ENCODE assay signal across 1 cellular context in genomic region chr1:24694380-24694843, GRCh38.
TF ChIP-seq lines count a peak whose summit lies in the region.

No MANE protein-coding gene starts in this region.

TF ChIP-seq in GM12878, 131 proteins besides CTCF, POLR2A, EP300 and RAD21 (continued from another document and continues in another):
- TF ChIP-seq, protein P1, sequence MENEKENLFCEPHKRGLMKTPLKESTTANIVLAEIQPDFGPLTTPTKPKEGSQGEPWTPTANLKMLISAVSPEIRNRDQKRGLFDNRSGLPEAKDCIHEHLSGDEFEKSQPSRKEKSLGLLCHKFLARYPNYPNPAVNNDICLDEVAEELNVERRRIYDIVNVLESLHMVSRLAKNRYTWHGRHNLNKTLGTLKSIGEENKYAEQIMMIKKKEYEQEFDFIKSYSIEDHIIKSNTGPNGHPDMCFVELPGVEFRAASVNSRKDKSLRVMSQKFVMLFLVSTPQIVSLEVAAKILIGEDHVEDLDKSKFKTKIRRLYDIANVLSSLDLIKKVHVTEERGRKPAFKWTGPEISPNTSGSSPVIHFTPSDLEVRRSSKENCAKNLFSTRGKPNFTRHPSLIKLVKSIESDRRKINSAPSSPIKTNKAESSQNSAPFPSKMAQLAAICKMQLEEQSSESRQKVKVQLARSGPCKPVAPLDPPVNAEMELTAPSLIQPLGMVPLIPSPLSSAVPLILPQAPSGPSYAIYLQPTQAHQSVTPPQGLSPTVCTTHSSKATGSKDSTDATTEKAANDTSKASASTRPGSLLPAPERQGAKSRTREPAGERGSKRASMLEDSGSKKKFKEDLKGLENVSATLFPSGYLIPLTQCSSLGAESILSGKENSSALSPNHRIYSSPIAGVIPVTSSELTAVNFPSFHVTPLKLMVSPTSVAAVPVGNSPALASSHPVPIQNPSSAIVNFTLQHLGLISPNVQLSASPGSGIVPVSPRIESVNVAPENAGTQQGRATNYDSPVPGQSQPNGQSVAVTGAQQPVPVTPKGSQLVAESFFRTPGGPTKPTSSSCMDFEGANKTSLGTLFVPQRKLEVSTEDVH (IDR thresholded peaks at IDR 0.05; ENCODE audit: low read depth, partially characterized antibody): no peak
- TF ChIP-seq, protein P2, sequence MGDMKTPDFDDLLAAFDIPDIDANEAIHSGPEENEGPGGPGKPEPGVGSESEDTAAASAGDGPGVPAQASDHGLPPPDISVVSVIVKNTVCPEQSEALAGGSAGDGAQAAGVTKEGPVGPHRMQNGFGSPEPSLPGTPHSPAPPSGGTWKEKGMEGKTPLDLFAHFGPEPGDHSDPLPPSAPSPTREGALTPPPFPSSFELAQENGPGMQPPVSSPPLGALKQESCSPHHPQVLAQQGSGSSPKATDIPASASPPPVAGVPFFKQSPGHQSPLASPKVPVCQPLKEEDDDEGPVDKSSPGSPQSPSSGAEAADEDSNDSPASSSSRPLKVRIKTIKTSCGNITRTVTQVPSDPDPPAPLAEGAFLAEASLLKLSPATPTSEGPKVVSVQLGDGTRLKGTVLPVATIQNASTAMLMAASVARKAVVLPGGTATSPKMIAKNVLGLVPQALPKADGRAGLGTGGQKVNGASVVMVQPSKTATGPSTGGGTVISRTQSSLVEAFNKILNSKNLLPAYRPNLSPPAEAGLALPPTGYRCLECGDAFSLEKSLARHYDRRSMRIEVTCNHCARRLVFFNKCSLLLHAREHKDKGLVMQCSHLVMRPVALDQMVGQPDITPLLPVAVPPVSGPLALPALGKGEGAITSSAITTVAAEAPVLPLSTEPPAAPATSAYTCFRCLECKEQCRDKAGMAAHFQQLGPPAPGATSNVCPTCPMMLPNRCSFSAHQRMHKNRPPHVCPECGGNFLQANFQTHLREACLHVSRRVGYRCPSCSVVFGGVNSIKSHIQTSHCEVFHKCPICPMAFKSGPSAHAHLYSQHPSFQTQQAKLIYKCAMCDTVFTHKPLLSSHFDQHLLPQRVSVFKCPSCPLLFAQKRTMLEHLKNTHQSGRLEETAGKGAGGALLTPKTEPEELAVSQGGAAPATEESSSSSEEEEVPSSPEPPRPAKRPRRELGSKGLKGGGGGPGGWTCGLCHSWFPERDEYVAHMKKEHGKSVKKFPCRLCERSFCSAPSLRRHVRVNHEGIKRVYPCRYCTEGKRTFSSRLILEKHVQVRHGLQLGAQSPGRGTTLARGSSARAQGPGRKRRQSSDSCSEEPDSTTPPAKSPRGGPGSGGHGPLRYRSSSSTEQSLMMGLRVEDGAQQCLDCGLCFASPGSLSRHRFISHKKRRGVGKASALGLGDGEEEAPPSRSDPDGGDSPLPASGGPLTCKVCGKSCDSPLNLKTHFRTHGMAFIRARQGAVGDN (IDR thresholded peaks at IDR 0.05): peak; percentile 84
- TF ChIP-seq MLLT1 (IDR thresholded peaks at IDR 0.05) (peak; percentile 21; the same call in 1 of the 2 replicates), BMI1 (IDR thresholded peaks at IDR 0.05; ENCODE audit: borderline replicate concordance) (peak; percentile 44; the same call in 1 of the 2 replicates), MEF2A (IDR thresholded peaks at IDR 0.05; ENCODE audit: insufficient read depth, low read depth, low read length) (peak; percentile 97), TCF3 (IDR thresholded peaks at IDR 0.05; ENCODE audit: borderline replicate concordance, insufficient read depth, low read depth, low read length) (peak; percentile 81; the same call in 1 of the 2 replicates), REST (IDR thresholded peaks at IDR 0.05; ENCODE audit: low read depth, low read length) (no peak), JUNB (IDR thresholded peaks at IDR 0.05) (peak; percentile 62), NBN (IDR thresholded peaks at IDR 0.05) (peak; percentile 86), FOXM1 (IDR thresholded peaks at IDR 0.05; ENCODE audit: low read depth, low read length) (0 out of 2 replicates have a peak, but pooled peaks have one; percentile 51), E2F4 (IDR thresholded peaks at IDR 0.05; ENCODE audit: low read depth, low read length) (no peak), BCL11A (IDR thresholded peaks at IDR 0.05; ENCODE audit: low read depth, low read length) (peak; percentile 83), ASH2L (IDR thresholded peaks at IDR 0.05; ENCODE audit: borderline replicate concordance, low read depth) (peak; percentile 85; the same call in 1 of the 2 replicates), BHLHE40 (IDR thresholded peaks at IDR 0.05; ENCODE audit: borderline replicate concordance in 1 of 2, low read depth in 2 of 2, low read length in 1 of 2) (peak; percentile 91 to 94; a peak in 3 of 4 replicates), RBBP5 (conservative IDR thresholded peaks at IDR 0.05) (no peak), NFIC (IDR thresholded peaks at IDR 0.05; ENCODE audit: low read depth, low read length) (peak; percentile 57; the same call in 1 of the 2 replicates)
- TF ChIP-seq, protein P3, sequence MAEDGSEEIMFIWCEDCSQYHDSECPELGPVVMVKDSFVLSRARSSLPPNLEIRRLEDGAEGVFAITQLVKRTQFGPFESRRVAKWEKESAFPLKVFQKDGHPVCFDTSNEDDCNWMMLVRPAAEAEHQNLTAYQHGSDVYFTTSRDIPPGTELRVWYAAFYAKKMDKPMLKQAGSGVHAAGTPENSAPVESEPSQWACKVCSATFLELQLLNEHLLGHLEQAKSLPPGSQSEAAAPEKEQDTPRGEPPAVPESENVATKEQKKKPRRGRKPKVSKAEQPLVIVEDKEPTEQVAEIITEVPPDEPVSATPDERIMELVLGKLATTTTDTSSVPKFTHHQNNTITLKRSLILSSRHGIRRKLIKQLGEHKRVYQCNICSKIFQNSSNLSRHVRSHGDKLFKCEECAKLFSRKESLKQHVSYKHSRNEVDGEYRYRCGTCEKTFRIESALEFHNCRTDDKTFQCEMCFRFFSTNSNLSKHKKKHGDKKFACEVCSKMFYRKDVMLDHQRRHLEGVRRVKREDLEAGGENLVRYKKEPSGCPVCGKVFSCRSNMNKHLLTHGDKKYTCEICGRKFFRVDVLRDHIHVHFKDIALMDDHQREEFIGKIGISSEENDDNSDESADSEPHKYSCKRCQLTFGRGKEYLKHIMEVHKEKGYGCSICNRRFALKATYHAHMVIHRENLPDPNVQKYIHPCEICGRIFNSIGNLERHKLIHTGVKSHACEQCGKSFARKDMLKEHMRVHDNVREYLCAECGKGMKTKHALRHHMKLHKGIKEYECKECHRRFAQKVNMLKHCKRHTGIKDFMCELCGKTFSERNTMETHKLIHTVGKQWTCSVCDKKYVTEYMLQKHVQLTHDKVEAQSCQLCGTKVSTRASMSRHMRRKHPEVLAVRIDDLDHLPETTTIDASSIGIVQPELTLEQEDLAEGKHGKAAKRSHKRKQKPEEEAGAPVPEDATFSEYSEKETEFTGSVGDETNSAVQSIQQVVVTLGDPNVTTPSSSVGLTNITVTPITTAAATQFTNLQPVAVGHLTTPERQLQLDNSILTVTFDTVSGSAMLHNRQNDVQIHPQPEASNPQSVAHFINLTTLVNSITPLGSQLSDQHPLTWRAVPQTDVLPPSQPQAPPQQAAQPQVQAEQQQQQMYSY (CRISPR knock-in tag; IDR thresholded peaks at IDR 0.05): no peak
- TF ChIP-seq, protein P4, sequence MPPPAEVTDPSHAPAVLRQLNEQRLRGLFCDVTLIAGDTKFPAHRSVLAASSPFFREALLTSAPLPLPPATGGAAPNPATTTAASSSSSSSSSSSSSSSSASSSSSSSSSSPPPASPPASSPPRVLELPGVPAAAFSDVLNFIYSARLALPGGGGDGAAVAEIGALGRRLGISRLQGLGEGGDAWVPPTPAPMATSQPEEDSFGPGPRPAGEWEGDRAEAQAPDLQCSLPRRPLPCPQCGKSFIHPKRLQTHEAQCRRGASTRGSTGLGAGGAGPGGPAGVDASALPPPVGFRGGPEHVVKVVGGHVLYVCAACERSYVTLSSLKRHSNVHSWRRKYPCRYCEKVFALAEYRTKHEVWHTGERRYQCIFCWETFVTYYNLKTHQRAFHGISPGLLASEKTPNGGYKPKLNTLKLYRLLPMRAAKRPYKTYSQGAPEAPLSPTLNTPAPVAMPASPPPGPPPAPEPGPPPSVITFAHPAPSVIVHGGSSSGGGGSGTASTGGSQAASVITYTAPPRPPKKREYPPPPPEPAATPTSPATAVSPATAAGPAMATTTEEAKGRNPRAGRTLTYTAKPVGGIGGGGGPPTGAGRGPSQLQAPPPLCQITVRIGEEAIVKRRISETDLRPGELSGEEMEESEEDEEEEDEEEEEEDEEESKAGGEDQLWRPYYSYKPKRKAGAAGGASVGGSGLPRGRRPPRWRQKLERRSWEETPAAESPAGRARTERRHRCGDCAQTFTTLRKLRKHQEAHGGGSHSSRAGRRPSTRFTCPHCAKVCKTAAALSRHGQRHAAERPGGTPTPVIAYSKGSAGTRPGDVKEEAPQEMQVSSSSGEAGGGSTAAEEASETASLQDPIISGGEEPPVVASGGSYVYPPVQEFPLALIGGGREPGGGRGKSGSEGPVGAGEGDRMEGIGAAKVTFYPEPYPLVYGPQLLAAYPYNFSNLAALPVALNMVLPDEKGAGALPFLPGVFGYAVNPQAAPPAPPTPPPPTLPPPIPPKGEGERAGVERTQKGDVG (CRISPR knock-in tag; IDR thresholded peaks at IDR 0.05): no peak
- TF ChIP-seq, protein P5, sequence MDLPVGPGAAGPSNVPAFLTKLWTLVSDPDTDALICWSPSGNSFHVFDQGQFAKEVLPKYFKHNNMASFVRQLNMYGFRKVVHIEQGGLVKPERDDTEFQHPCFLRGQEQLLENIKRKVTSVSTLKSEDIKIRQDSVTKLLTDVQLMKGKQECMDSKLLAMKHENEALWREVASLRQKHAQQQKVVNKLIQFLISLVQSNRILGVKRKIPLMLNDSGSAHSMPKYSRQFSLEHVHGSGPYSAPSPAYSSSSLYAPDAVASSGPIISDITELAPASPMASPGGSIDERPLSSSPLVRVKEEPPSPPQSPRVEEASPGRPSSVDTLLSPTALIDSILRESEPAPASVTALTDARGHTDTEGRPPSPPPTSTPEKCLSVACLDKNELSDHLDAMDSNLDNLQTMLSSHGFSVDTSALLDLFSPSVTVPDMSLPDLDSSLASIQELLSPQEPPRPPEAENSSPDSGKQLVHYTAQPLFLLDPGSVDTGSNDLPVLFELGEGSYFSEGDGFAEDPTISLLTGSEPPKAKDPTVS (IDR thresholded peaks at IDR 0.05; ENCODE audit: low read depth, low read length): no peak
